9 cellular contexts compared by ENCODE assay signal in genomic region chr2:233084488-233084887, GRCh38. TPM values are rescaled to one million over a fixed set of nuclear protein-coding genes. Genes with fewer than 3 reads are reported as not detected.
DNase-seq lines count a peak whose midpoint lies in the region; ATAC-seq and TF ChIP-seq lines count a peak whose summit lies in the region.
"Had no signal": no experiment of that assay in that cellular context is flagged by ENCODE, and none has a peak within 500 bp of the region (broad histone marks: within the 10 kb centered on the region; RNA-seq: fewer than 3 reads in every experiment).

No MANE protein-coding gene starts in this region.

- WGBS in adrenal gland, 4 donors = 57 to 68% (median 60%) methylated on average over 13 of the region's 13 CpGs
- 83 to 84% methylated on average over 12 to 13 of the region's 13 CpGs for WGBS in mesodermal cell (ENCODE audit: insufficient coverage in 2 of 2), 2 experiments

- H3K4me3 ChIP-seq in HL-60 (replicated peaks; ENCODE audit: insufficient read depth, low read length) (no peak overlapping the region), adrenal gland (no peak overlapping the region), mesodermal cell (ENCODE audit: extremely low read depth, insufficient read depth, low read length, poor library complexity, severe bottlenecking) (no peak overlapping the region)

- peak overlapping the region; percentile 71 for H3K27ac ChIP-seq in CD4-positive, alpha-beta T cell (ENCODE audit: low read depth, low read length)
- peak overlapping the region; percentile 84 for H3K27ac ChIP-seq in HL-60 (replicated peaks)
- peak overlapping the region in 4 of 5 donors; percentile 1 to 84 (median 42) for H3K27ac ChIP-seq in adrenal gland
- peak overlapping the region; percentile 62 for H3K27ac ChIP-seq in mesodermal cell (ENCODE audit: low read depth, low read length, severe bottlenecking)

- H3K4me3 Mint-ChIP-seq in CD4-positive, alpha-beta T cell = peak overlapping the region; percentile 83
- no peak overlapping the region for H3K4me3 Mint-ChIP-seq in HFFc6

- H3K27me3 ChIP-seq in CD4-positive, alpha-beta T cell (ENCODE audit: control insufficient read depth, insufficient read depth, low read length) = no peaks in the 10 kb centered on the region
- H3K27me3 ChIP-seq in HL-60 (ENCODE audit: insufficient read depth, poor library complexity, severe bottlenecking) (no peaks in the 10 kb centered on the region), adrenal gland (no peaks in the 10 kb centered on the region)

- H3K9me3 Mint-ChIP-seq in CD4-positive, alpha-beta T cell = no peaks in the 10 kb centered on the region
- no peaks in the 10 kb centered on the region for H3K9me3 Mint-ChIP-seq in HFFc6

- no peaks in the 10 kb centered on the region for H3K9me3 ChIP-seq in CD4-positive, alpha-beta T cell (ENCODE audit: control insufficient read depth, low read length)
- no peaks in the 10 kb centered on the region for H3K9me3 ChIP-seq in adrenal gland (replicated peaks in 1 of 3)
- H3K9me3 ChIP-seq in mesodermal cell (ENCODE audit: control insufficient read depth, low read length) = no peaks in the 10 kb centered on the region

- H3K4me1 ChIP-seq in adrenal gland (replicated peaks in 1 of 2) = peaks cover 15 to 29% of the 10 kb centered on the region in 2 donors
- H3K4me1 ChIP-seq in mesodermal cell (ENCODE audit: control insufficient read depth, insufficient read depth, low read length, poor library complexity, severe bottlenecking) = no peaks in the 10 kb centered on the region

- POLR2A ChIA-PET in CD4-positive, alpha-beta T cell (lab: Charles Lee) = interaction anchor here (0.9 to 9.9 kb wide), 5 partner anchors 8 to 30 kb away, joined by 3 to 190 read pairs (median 4); partner anchors contain the start of gene INPP5D

- TF ChIP-seq CTCF in CD4-positive, alpha-beta T cell (IDR thresholded peaks at IDR 0.05) = no peak
- no peak for TF ChIP-seq CTCF in HL-60 (IDR thresholded peaks at IDR 0.05; ENCODE audit: insufficient read depth, low read length)
- no peak for TF ChIP-seq CTCF in adrenal gland (IDR thresholded peaks at IDR 0.05)
- no peak for TF ChIP-seq CTCF in HFFc6 (IDR thresholded peaks at IDR 0.05)

- peak overlapping the region; percentile 85 for H3K27ac Mint-ChIP-seq in CD4-positive, alpha-beta T cell
- no peak overlapping the region for H3K27ac Mint-ChIP-seq in HFFc6

- TF ChIP-seq POLR2A in adrenal gland (IDR thresholded peaks at IDR 0.05) = no peak

- DNase-seq in CD4-positive, alpha-beta T cell = peak in 5 of 10 experiments; percentile 31 to 54 (median 35)
- DNase-seq in HL-60 (ENCODE audit: low read depth in 1 of 2, low spot score in 1 of 2) = peak; percentile 81 to 89
- peak; percentile 50 to 89 (median 65) for DNase-seq in adrenal gland
- DNase-seq in COR-L47 (lab: John Stamatoyannopoulos, UW) = no peak
- DNase-seq in HFFc6 = no peak
- DNase-seq in NCI-H1436 treated with DMSO at 0.1 percent for 48 hours (lab: John Stamatoyannopoulos, UW) = no peak

- peaks cover 85% of the 10 kb centered on the region for H3K36me3 Mint-ChIP-seq in CD4-positive, alpha-beta T cell (ENCODE audit: low read depth)
- H3K36me3 Mint-ChIP-seq in HFFc6 (ENCODE audit: low read depth) = no peaks in the 10 kb centered on the region

- intact Hi-C loops in CD4-positive, alpha-beta T cell (cut with DNase I, micrococcal nuclease) = loop anchor here (5.0 kb wide), 3 partner anchors 163 to 183 kb away; partner anchors contain the start of gene ATG16L1 (in 1 of the 2)
- intact Hi-C loops in adrenal gland (cut with DNase I) = no loop called here

- CTCF ChIA-PET in CD4-positive, alpha-beta T cell (lab: Charles Lee) = interaction anchor here (1.6 kb wide), 2 partner anchors 23 to 30 kb away, joined by 3 to 10 read pairs; partner anchors contain the start of gene INPP5D

- H3K36me3 ChIP-seq in adrenal gland (replicated peaks in 1 of 2) = no peaks in the 10 kb centered on the region
- no peaks in the 10 kb centered on the region for H3K36me3 ChIP-seq in mesodermal cell (ENCODE audit: control insufficient read depth, insufficient read depth, low read length)

- ATAC-seq in CD4-positive, alpha-beta T cell (ENCODE audit: poor library complexity) = peak; percentile 32
- ATAC-seq in GM21515 (IDR thresholded peaks at IDR 0.05; ENCODE audit: unreplicated experiment) = no peak

- H3K4me1 Mint-ChIP-seq in CD4-positive, alpha-beta T cell (ENCODE audit: low read depth) = peaks cover 88% of the 10 kb centered on the region
- H3K4me1 Mint-ChIP-seq in HFFc6 (ENCODE audit: low read depth) = peaks cover 6% of the 10 kb centered on the region

- H3K27me3 Mint-ChIP-seq in CD4-positive, alpha-beta T cell = no peaks in the 10 kb centered on the region
- H3K27me3 Mint-ChIP-seq in HFFc6 (ENCODE audit: insufficient read depth) = peaks cover 35% of the 10 kb centered on the region

RNA-seq across cellular contexts. Expression of gene INPP5D, which starts 24.3 kb away (rescaled TPM):
- 100 to 1,000 TPM; 141 to 154 TPM for total RNA-seq in CD4-positive, alpha-beta T cell
- total RNA-seq in adrenal gland = 10 to 100 TPM in 7 of 8 donors, 1 to 10 TPM in 1; 7.1 to 29.4 (median 17.0) TPM
- polyA plus RNA-seq in adrenal gland = 10 to 100 TPM in 1 of 3 donors, 1 to 10 TPM in 2; 4.5 to 15.6 (median 5.9) TPM
- 7.5 TPM for polyA plus RNA-seq in mesodermal cell (2013, experiment 1 of 2)
- polyA plus RNA-seq in mesodermal cell (2013, experiment 2 of 2) = 9.7 TPM
- total RNA-seq in HFFc6 (2021; fragmentation: NEBNext Ultra II Directional; extraction: Animal tissue kit (Norgen Biotek cat#: 25700)) = under 1 TPM in 5 of 6 experiments, not detected in 1; 0.19 to 0.66 (median 0.43) TPM

RNA-seq across cellular contexts. Expression of gene NEU2, which starts 52.0 kb away (rescaled TPM):
- total RNA-seq in CD4-positive, alpha-beta T cell = not detected
- total RNA-seq in adrenal gland = not detected
- polyA plus RNA-seq in adrenal gland = not detected
- not detected for polyA plus RNA-seq in mesodermal cell (2013, experiment 1 of 2)
- polyA plus RNA-seq in mesodermal cell (2013, experiment 2 of 2) = not detected
- not detected for total RNA-seq in HFFc6 (2021; fragmentation: NEBNext Ultra II Directional; extraction: Animal tissue kit (Norgen Biotek cat#: 25700))
- total RNA-seq: myocyte had no signal

Comparison
In these comparisons a context has a peak if more than half of its experiments do, and no peak if none do; other contexts are left out.
1. DNase-seq: peak in HL-60 (2 of 2) and adrenal gland (7 of 7); none in COR-L47 (single experiment), HFFc6 (single experiment) and NCI-H1436 treated with DMSO at 0.1 percent for 48 hours (single experiment).
2. RNA of gene INPP5D, which starts 24.3 kb away (total RNA-seq): 141 to 154 TPM in CD4-positive, alpha-beta T cell and 7.1 to 29.4 TPM in adrenal gland; 0.19 to 0.66 TPM in HFFc6; every median in the first group is over 4 times any median in the second.
3. intact Hi-C loops: an anchor here in CD4-positive, alpha-beta T cell (5.0 kb wide); none called in adrenal gland.
4. Peak in every context shown above with its lines, with median percentiles within 50 percentile points of each other: H3K27ac ChIP-seq.